ENCODE assay signal across 1 cellular context in the genomic region with DNA sequence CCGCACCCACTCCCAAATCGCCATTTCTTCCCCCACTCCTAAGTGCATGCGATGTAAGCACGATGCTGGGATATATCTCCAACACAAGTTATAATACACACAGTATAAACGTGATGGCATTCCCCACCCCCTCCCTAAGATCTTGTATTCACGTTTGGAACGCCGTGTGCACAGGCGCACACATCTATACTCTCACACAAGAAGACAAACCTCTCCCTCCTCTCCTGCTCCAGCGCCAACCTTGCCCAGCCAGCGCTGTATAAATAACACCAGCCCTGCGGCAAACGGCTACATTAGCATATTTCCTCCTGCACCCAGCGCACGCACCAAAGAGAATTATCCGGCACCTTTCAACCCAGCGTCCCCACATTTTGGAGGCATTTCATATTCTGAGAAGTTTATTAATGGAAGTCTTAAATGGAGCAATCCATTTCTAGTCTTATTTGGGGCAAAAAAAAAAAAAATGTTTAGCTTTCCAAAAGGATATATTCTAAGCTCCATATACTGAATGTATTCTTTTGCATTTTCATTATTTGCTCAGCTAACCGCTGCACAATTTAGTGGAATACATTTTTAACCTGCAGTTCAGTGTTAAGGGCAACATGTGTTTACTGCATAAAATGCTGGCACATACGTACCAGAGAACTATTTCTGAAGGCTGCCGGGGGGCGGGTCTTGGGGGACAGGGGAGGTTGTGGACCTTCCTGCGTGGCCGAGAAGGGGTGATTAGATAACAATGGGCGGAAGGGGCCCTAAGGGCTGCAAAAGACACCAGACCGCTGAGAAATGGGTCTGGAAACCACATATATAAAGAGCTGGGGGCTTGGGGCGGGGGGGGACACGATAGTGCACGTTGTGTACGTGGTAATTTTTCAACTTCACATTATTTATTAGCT.
A peak's percentile ranks its signal among the peaks of the same experiment; 100 is the strongest.
TF ChIP-seq lines count a peak whose summit lies in the region.

No MANE protein-coding gene starts in this region.

TF ChIP-seq in HepG2, 621 proteins besides CTCF, POLR2A, EP300 and RAD21 (continued from another document and continues in another):
- TF ChIP-seq, protein P1, sequence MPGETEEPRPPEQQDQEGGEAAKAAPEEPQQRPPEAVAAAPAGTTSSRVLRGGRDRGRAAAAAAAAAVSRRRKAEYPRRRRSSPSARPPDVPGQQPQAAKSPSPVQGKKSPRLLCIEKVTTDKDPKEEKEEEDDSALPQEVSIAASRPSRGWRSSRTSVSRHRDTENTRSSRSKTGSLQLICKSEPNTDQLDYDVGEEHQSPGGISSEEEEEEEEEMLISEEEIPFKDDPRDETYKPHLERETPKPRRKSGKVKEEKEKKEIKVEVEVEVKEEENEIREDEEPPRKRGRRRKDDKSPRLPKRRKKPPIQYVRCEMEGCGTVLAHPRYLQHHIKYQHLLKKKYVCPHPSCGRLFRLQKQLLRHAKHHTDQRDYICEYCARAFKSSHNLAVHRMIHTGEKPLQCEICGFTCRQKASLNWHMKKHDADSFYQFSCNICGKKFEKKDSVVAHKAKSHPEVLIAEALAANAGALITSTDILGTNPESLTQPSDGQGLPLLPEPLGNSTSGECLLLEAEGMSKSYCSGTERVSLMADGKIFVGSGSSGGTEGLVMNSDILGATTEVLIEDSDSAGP (CRISPR knock-in tag; IDR thresholded peaks at IDR 0.05; ENCODE audit: borderline replicate concordance) = peak; percentile 43; the same call in 1 of the 2 replicates
- TF ChIP-seq, protein P2, sequence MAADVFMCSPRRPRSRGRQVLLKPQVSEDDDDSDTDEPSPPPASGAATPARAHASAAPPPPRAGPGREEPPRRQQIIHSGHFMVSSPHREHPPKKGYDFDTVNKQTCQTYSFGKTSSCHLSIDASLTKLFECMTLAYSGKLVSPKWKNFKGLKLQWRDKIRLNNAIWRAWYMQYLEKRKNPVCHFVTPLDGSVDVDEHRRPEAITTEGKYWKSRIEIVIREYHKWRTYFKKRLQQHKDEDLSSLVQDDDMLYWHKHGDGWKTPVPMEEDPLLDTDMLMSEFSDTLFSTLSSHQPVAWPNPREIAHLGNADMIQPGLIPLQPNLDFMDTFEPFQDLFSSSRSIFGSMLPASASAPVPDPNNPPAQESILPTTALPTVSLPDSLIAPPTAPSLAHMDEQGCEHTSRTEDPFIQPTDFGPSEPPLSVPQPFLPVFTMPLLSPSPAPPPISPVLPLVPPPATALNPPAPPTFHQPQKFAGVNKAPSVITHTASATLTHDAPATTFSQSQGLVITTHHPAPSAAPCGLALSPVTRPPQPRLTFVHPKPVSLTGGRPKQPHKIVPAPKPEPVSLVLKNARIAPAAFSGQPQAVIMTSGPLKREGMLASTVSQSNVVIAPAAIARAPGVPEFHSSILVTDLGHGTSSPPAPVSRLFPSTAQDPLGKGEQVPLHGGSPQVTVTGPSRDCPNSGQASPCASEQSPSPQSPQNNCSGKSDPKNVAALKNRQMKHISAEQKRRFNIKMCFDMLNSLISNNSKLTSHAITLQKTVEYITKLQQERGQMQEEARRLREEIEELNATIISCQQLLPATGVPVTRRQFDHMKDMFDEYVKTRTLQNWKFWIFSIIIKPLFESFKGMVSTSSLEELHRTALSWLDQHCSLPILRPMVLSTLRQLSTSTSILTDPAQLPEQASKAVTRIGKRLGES (CRISPR knock-in tag; IDR thresholded peaks at IDR 0.05; ENCODE audit: borderline replicate concordance) = no peak
- TF ChIP-seq SNAPC4 (CRISPR knock-in tag; IDR thresholded peaks at IDR 0.05) (0 out of 2 replicates have a peak, but pooled peaks have one; percentile 35), ZNF276 (CRISPR knock-in tag; IDR thresholded peaks at IDR 0.05; ENCODE audit: low read depth) (no peak), RERE (CRISPR knock-in tag; IDR thresholded peaks at IDR 0.05; ENCODE audit: low read depth) (no peak), KLF16 (CRISPR knock-in tag; IDR thresholded peaks at IDR 0.05) (no peak), ARNT (IDR thresholded peaks at IDR 0.05) (no peak), SALL2 (CRISPR knock-in tag; IDR thresholded peaks at IDR 0.05) (no peak), ZNF549 (CRISPR knock-in tag; IDR thresholded peaks at IDR 0.05) (no peak), ZBTB7B (CRISPR knock-in tag; IDR thresholded peaks at IDR 0.05) (no peak), KDM5A (IDR thresholded peaks at IDR 0.05; ENCODE audit: borderline replicate concordance, low read length) (no peak), ZC3H4 (CRISPR knock-in tag; IDR thresholded peaks at IDR 0.05; ENCODE audit: borderline replicate concordance) (no peak)
- TF ChIP-seq, protein P3, sequence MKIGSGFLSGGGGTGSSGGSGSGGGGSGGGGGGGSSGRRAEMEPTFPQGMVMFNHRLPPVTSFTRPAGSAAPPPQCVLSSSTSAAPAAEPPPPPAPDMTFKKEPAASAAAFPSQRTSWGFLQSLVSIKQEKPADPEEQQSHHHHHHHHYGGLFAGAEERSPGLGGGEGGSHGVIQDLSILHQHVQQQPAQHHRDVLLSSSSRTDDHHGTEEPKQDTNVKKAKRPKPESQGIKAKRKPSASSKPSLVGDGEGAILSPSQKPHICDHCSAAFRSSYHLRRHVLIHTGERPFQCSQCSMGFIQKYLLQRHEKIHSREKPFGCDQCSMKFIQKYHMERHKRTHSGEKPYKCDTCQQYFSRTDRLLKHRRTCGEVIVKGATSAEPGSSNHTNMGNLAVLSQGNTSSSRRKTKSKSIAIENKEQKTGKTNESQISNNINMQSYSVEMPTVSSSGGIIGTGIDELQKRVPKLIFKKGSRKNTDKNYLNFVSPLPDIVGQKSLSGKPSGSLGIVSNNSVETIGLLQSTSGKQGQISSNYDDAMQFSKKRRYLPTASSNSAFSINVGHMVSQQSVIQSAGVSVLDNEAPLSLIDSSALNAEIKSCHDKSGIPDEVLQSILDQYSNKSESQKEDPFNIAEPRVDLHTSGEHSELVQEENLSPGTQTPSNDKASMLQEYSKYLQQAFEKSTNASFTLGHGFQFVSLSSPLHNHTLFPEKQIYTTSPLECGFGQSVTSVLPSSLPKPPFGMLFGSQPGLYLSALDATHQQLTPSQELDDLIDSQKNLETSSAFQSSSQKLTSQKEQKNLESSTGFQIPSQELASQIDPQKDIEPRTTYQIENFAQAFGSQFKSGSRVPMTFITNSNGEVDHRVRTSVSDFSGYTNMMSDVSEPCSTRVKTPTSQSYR (CRISPR knock-in tag; IDR thresholded peaks at IDR 0.05; ENCODE audit: borderline replicate concordance) = peak; percentile 43; the same call in 1 of the 2 replicates
- TF ChIP-seq, protein P4, sequence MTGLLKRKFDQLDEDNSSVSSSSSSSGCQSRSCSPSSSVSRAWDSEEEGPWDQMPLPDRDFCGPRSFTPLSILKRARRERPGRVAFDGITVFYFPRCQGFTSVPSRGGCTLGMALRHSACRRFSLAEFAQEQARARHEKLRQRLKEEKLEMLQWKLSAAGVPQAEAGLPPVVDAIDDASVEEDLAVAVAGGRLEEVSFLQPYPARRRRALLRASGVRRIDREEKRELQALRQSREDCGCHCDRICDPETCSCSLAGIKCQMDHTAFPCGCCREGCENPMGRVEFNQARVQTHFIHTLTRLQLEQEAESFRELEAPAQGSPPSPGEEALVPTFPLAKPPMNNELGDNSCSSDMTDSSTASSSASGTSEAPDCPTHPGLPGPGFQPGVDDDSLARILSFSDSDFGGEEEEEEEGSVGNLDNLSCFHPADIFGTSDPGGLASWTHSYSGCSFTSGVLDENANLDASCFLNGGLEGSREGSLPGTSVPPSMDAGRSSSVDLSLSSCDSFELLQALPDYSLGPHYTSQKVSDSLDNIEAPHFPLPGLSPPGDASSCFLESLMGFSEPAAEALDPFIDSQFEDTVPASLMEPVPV (CRISPR knock-in tag; IDR thresholded peaks at IDR 0.05) = 0 out of 2 replicates have a peak, but pooled peaks have one; percentile 33
- TF ChIP-seq, protein P5, sequence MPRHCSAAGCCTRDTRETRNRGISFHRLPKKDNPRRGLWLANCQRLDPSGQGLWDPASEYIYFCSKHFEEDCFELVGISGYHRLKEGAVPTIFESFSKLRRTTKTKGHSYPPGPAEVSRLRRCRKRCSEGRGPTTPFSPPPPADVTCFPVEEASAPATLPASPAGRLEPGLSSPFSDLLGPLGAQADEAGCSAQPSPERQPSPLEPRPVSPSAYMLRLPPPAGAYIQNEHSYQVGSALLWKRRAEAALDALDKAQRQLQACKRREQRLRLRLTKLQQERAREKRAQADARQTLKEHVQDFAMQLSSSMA (CRISPR knock-in tag; IDR thresholded peaks at IDR 0.05) = no peak
